Comparison of ENCODE assay signal across 1 cellular context in the genomic region with DNA sequence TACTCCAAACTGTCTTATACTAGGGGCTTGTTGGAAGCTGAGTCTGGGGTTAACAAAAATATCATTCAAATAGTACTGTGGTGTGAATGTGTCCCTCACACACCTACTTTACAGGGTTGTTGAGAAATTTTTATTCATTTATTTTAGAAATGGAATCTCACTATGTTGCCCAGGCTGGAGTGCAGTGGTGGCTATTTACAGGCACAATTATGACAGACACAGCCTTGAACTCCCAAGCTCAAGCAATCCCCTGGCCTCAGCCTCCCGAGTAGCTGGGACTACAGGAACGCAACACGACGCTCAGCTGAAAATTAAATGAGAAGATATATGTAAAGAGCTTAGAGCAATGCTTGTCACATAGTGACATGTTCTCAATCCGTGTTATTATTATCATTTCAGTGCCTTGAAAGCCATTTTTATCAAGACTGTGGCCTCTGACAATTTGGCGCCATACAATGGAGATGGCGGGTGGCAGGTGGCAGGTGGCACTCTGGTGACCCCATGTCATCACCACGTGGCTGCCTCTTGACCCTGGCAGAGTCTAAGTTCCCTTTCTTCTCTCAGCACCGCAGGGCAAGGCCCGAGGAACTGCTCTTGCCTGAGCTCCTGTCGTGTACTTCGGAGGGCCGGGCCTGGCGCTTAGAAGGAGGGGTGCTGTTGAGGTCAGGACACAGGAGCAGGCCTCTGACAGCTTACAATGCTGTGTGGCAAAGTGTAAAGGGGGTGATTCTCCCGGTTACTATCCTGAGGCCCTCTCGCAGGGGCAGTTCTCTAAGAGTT.
TF ChIP-seq lines count a peak whose summit lies in the region.

No MANE protein-coding gene starts in this region.

TF ChIP-seq in GM12878, 131 proteins besides CTCF, POLR2A, EP300 and RAD21:
- TF ChIP-seq, protein P1, sequence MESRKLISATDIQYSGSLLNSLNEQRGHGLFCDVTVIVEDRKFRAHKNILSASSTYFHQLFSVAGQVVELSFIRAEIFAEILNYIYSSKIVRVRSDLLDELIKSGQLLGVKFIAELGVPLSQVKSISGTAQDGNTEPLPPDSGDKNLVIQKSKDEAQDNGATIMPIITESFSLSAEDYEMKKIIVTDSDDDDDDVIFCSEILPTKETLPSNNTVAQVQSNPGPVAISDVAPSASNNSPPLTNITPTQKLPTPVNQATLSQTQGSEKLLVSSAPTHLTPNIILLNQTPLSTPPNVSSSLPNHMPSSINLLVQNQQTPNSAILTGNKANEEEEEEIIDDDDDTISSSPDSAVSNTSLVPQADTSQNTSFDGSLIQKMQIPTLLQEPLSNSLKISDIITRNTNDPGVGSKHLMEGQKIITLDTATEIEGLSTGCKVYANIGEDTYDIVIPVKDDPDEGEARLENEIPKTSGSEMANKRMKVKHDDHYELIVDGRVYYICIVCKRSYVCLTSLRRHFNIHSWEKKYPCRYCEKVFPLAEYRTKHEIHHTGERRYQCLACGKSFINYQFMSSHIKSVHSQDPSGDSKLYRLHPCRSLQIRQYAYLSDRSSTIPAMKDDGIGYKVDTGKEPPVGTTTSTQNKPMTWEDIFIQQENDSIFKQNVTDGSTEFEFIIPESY (IDR thresholded peaks at IDR 0.05), result peak; percentile 85; the same call in 1 of the 2 replicates
- TF ChIP-seq POLR2AphosphoS5 (IDR thresholded peaks at IDR 0.05; ENCODE audit: low read length), result no peak
- TF ChIP-seq, protein P2, sequence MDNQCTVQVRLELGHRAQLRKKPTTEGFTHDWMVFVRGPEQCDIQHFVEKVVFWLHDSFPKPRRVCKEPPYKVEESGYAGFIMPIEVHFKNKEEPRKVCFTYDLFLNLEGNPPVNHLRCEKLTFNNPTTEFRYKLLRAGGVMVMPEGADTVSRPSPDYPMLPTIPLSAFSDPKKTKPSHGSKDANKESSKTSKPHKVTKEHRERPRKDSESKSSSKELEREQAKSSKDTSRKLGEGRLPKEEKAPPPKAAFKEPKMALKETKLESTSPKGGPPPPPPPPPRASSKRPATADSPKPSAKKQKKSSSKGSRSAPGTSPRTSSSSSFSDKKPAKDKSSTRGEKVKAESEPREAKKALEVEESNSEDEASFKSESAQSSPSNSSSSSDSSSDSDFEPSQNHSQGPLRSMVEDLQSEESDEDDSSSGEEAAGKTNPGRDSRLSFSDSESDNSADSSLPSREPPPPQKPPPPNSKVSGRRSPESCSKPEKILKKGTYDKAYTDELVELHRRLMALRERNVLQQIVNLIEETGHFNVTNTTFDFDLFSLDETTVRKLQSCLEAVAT (IDR thresholded peaks at IDR 0.05), result 0 out of 2 replicates have a peak, but pooled peaks have one; percentile 17
